ENCODE assay signal across 28 cellular contexts in genomic region chr2:171575606-171576005, GRCh38. TPM values are rescaled to one million over a fixed set of nuclear protein-coding genes. Genes with fewer than 3 reads are reported as not detected.
"Had no signal": no experiment of that assay in that cellular context is flagged by ENCODE, and none has a peak within 500 bp of the region (broad histone marks: within the 10 kb centered on the region; RNA-seq: fewer than 3 reads in every experiment).

No MANE protein-coding gene starts in this region.

- H3K9ac ChIP-seq: SK-N-SH had no signal

- H3K4me1 ChIP-seq: SJSA1 had no signal

- H3K9me3 ChIP-seq: SJSA1, SK-N-SH had no signal

- H3K27me3 ChIP-seq: SJSA1 had no signal

- H3K4me3 ChIP-seq: PC-9, SJSA1 had no signal

- H3K27ac ChIP-seq: PC-9, RWPE1, SJSA1 had no signal

- H3K36me3 ChIP-seq: SJSA1 had no signal

- ATAC-seq: Panc1, Right ventricle myocardium inferior had no signal

- H3K4me2 ChIP-seq: PC-9, SK-N-SH had no signal

- DNase-seq: Karpas-422, MM.1S, MV-4-11, NCI-H1092, NCI-H1105, NCI-H1417 treated with DMSO at 0.1 percent for 48 hours, NCI-H1436 treated with DMSO at 0.1 percent for 48 hours, NCI-H1694 treated with DMSO at 0.1 percent for 48 hours, NCI-H187 treated with DMSO at 0.1 percent for 48 hours, NCI-H2029, NCI-H2081, NCI-H2171, NCI-H226, NCI-H446 treated with DMSO at 0.1 percent for 48 hours, NCI-H510A, NCI-H524, NCI-H526, NCI-H774, PC-9, SHP77 treated with DMSO at 0.1 percent for 48 hours, SK-N-SH, SW 1271, T-helper 1 cell had no signal

RNA-seq across cellular contexts. Expression of gene CYBRD1, which starts 53.3 kb away (rescaled TPM):
- total RNA-seq: OCI-LY7 had no signal
